ENCODE assay signal across 7 cellular contexts in genomic region chr6:136784910-136785746, GRCh38. TPM values are rescaled to one million over a fixed set of nuclear protein-coding genes. Genes with fewer than 3 reads are reported as not detected.
DNase-seq lines count a peak whose midpoint lies in the region; ATAC-seq and TF ChIP-seq lines count a peak whose summit lies in the region.

No MANE protein-coding gene starts in this region.

- peaks cover 53 to 80% (median 71%) of the 10 kb centered on the region in 7 donors for H3K4me1 Mint-ChIP-seq in naive thymus-derived CD4-positive, alpha-beta T cell

- peak overlapping the region; percentile 1 to 39; a peak in 2 of 4 replicates for H3K4me3 ChIP-seq in Panc1 (ENCODE audit: low read depth in 2 of 2, low read length in 2 of 2)
- H3K4me3 ChIP-seq in cardiac fibroblast (replicated peaks in 1 of 2; ENCODE audit: low read depth in 2 of 2, low read length in 2 of 2): no peak overlapping the region
- H3K4me3 ChIP-seq in naive thymus-derived CD4-positive, alpha-beta T cell (ENCODE audit: low read length): peak overlapping the region; percentile 8

- no peaks in the 10 kb centered on the region for H3K9me3 ChIP-seq in Panc1 (ENCODE audit: control insufficient read depth, insufficient read depth, low read depth, low read length)
- no peaks in the 10 kb centered on the region for H3K9me3 ChIP-seq in naive thymus-derived CD4-positive, alpha-beta T cell (ENCODE audit: control insufficient read depth in 2 of 3, low read length in 3 of 3)

- DNase-seq in Panc1 (ENCODE audit: low read depth, low spot score): no peak
- peak; percentile 25 to 61 for DNase-seq in cardiac fibroblast (ENCODE audit: low read depth in 2 of 2)
- DNase-seq in naive thymus-derived CD4-positive, alpha-beta T cell: peak in 2 of 9 donors; percentile 27 to 29
- no peak for DNase-seq in GM19240 (ENCODE audit: insufficient read length, low spot score)
- DNase-seq in NCI-H510A (lab: John Stamatoyannopoulos, UW): no peak

- CTCF ChIA-PET in Panc1 (lab: Charles Lee): no interaction called here
- CTCF ChIA-PET in naive thymus-derived CD4-positive, alpha-beta T cell (lab: Charles Lee): interaction anchor here (1.1 to 1.9 kb wide), 2 partner anchors 7 to 141 kb away, joined by 6 to 11 read pairs; partner anchors contain the start of gene MAP3K5

- in situ Hi-C loops in Panc1 (cut with HindIII; ENCODE audit: low pct_unique_long_range_greater_than_20kb, low sequenced_read_pairs): no loop called here

- H3K36me3 ChIP-seq in Panc1 (ENCODE audit: control insufficient read depth, insufficient read depth, low read length): no peaks in the 10 kb centered on the region
- H3K36me3 ChIP-seq in naive thymus-derived CD4-positive, alpha-beta T cell (ENCODE audit: control insufficient read depth in 2 of 3, insufficient read depth in 3 of 3, low read length in 3 of 3): no peaks in the 10 kb centered on the region

- intact Hi-C loops in Panc1 (cut with micrococcal nuclease; ENCODE audit: unreplicated experiment): no loop called here
- intact Hi-C loops in naive thymus-derived CD4-positive, alpha-beta T cell (cut with micrococcal nuclease): loop anchor here in 1 of 2 donors (1.0 kb wide), 1 partner anchor 32 kb away; no protein-coding TSS in a partner anchor

- TF ChIP-seq CTCF in Panc1 (IDR thresholded peaks at IDR 0.05) (no peak), cardiac fibroblast (IDR thresholded peaks at IDR 0.05; ENCODE audit: low read depth, low read length) (no peak)

- H3K4me1 ChIP-seq in Panc1 (ENCODE audit: control insufficient read depth, insufficient read depth, low read length): peaks cover 35% of the 10 kb centered on the region
- H3K4me1 ChIP-seq in naive thymus-derived CD4-positive, alpha-beta T cell (ENCODE audit: control insufficient read depth in 2 of 2, insufficient read depth in 2 of 2, low read length in 2 of 2): peaks cover 38 to 64% of the 10 kb centered on the region in 2 donors

- ATAC-seq in GM21423 (IDR thresholded peaks at IDR 0.05; ENCODE audit: unreplicated experiment) (peak; percentile 39), Panc1 (peak; percentile 83), GM18519 (IDR thresholded peaks at IDR 0.05; ENCODE audit: low FRiP score, unreplicated experiment) (no peak)
- ATAC-seq in naive thymus-derived CD4-positive, alpha-beta T cell: peak; percentile 69

- peaks cover 0 to 5% (median 0%) of the 10 kb centered on the region in 11 donors for H3K9me3 Mint-ChIP-seq in naive thymus-derived CD4-positive, alpha-beta T cell

- H3K36me3 Mint-ChIP-seq in naive thymus-derived CD4-positive, alpha-beta T cell: peaks cover 0 to 44% (median 0%) of the 10 kb centered on the region in 5 donors

- POLR2A ChIA-PET in Panc1 (lab: Charles Lee): no interaction called here
- POLR2A ChIA-PET in naive thymus-derived CD4-positive, alpha-beta T cell (lab: Charles Lee): interaction anchor here (0.6 to 1.5 kb wide), 4 partner anchors 7 to 40 kb away, joined by 3 to 5 read pairs (median 4); partner anchors contain the start of gene MAP3K5

- peak overlapping the region in 7 of 9 donors; percentile 4 to 84 (median 70) for H3K27ac Mint-ChIP-seq in naive thymus-derived CD4-positive, alpha-beta T cell

- peak overlapping the region; percentile 57 to 85 (median 70) for H3K4me3 Mint-ChIP-seq in naive thymus-derived CD4-positive, alpha-beta T cell

- no TSS peak for BruUV-seq in Panc1 (replicated peaks; lab: Mats Ljungman, UMichigan)

- peak overlapping the region; percentile 44 for H3K27ac ChIP-seq in Panc1 (ENCODE audit: low read length)
- no peak overlapping the region for H3K27ac ChIP-seq in naive thymus-derived CD4-positive, alpha-beta T cell (ENCODE audit: low read depth, low read length)

- no peaks in the 10 kb centered on the region for H3K27me3 ChIP-seq in Panc1 (ENCODE audit: control insufficient read depth, insufficient read depth, low read length)
- H3K27me3 ChIP-seq in naive thymus-derived CD4-positive, alpha-beta T cell (ENCODE audit: control insufficient read depth in 2 of 2, insufficient read depth in 2 of 2, low read length in 2 of 2): no peaks in the 10 kb centered on the region

- H3K27me3 Mint-ChIP-seq in naive thymus-derived CD4-positive, alpha-beta T cell: no peaks in the 10 kb centered on the region

RNA-seq across cellular contexts. Expression of gene MAP3K5, which starts 7.1 kb away (rescaled TPM):
- total RNA-seq in Panc1 (2021; ENCODE audit: unreplicated experiment): 8.1 TPM
- polyA plus RNA-seq in Panc1 (2012; ENCODE audit: insufficient read length): 4.1 TPM
- 10 to 100 TPM; 12.9 to 32.5 (median 14.0) TPM for total RNA-seq in naive thymus-derived CD4-positive, alpha-beta T cell
- polyA plus RNA-seq in naive thymus-derived CD4-positive, alpha-beta T cell: 1 to 10 TPM; 2.6 to 3.6 TPM

RNA-seq across cellular contexts. Expression of gene PEX7, which starts 37.3 kb away (rescaled TPM):
- total RNA-seq in Panc1 (2021; ENCODE audit: unreplicated experiment): 8.8 TPM
- 13.9 TPM for polyA plus RNA-seq in Panc1 (2012; ENCODE audit: insufficient read length)
- 1 to 10 TPM; 4.0 to 6.2 (median 5.4) TPM for total RNA-seq in naive thymus-derived CD4-positive, alpha-beta T cell
- 1 to 10 TPM; 6.1 to 6.6 TPM for polyA plus RNA-seq in naive thymus-derived CD4-positive, alpha-beta T cell

Comparison
In these comparisons a context has a peak if more than half of its experiments do, and no peak if none do; other contexts are left out.
1. DNase-seq: peak in cardiac fibroblast (2 of 2); none in Panc1 (single experiment), GM19240 (single experiment) and NCI-H510A (single experiment).
2. H3K4me3 ChIP-seq: peak in Panc1 (2 of 2) and naive thymus-derived CD4-positive, alpha-beta T cell (single experiment); none in cardiac fibroblast (0 of 2).